In the genomic region with DNA sequence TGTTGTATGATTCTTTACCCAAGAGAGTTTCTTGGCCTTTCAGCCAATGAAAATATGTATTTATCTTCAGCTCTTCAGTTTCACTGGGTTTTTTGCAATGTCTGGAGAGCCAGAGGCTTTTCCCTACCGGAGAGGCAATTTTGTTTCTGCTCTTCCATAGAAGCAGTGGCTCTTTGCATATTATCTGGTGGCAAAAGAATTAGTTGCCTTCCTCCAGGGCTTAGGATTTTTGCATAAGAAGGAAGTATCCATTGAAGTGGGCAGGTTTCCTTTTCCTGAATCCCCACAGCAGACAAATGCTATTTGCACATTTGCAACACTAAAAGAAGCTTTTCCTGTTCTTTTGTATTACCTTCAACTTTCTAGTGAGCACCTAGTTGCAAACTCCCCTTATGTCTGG, we compare ENCODE assay signal across 1 cellular context.
TF ChIP-seq lines count a peak whose summit lies in the region.

No MANE protein-coding gene starts in this region.

TF ChIP-seq in GM23338, 12 proteins besides CTCF, POLR2A, EP300 and RAD21 (continued from another document):
- TF ChIP-seq, protein P1, sequence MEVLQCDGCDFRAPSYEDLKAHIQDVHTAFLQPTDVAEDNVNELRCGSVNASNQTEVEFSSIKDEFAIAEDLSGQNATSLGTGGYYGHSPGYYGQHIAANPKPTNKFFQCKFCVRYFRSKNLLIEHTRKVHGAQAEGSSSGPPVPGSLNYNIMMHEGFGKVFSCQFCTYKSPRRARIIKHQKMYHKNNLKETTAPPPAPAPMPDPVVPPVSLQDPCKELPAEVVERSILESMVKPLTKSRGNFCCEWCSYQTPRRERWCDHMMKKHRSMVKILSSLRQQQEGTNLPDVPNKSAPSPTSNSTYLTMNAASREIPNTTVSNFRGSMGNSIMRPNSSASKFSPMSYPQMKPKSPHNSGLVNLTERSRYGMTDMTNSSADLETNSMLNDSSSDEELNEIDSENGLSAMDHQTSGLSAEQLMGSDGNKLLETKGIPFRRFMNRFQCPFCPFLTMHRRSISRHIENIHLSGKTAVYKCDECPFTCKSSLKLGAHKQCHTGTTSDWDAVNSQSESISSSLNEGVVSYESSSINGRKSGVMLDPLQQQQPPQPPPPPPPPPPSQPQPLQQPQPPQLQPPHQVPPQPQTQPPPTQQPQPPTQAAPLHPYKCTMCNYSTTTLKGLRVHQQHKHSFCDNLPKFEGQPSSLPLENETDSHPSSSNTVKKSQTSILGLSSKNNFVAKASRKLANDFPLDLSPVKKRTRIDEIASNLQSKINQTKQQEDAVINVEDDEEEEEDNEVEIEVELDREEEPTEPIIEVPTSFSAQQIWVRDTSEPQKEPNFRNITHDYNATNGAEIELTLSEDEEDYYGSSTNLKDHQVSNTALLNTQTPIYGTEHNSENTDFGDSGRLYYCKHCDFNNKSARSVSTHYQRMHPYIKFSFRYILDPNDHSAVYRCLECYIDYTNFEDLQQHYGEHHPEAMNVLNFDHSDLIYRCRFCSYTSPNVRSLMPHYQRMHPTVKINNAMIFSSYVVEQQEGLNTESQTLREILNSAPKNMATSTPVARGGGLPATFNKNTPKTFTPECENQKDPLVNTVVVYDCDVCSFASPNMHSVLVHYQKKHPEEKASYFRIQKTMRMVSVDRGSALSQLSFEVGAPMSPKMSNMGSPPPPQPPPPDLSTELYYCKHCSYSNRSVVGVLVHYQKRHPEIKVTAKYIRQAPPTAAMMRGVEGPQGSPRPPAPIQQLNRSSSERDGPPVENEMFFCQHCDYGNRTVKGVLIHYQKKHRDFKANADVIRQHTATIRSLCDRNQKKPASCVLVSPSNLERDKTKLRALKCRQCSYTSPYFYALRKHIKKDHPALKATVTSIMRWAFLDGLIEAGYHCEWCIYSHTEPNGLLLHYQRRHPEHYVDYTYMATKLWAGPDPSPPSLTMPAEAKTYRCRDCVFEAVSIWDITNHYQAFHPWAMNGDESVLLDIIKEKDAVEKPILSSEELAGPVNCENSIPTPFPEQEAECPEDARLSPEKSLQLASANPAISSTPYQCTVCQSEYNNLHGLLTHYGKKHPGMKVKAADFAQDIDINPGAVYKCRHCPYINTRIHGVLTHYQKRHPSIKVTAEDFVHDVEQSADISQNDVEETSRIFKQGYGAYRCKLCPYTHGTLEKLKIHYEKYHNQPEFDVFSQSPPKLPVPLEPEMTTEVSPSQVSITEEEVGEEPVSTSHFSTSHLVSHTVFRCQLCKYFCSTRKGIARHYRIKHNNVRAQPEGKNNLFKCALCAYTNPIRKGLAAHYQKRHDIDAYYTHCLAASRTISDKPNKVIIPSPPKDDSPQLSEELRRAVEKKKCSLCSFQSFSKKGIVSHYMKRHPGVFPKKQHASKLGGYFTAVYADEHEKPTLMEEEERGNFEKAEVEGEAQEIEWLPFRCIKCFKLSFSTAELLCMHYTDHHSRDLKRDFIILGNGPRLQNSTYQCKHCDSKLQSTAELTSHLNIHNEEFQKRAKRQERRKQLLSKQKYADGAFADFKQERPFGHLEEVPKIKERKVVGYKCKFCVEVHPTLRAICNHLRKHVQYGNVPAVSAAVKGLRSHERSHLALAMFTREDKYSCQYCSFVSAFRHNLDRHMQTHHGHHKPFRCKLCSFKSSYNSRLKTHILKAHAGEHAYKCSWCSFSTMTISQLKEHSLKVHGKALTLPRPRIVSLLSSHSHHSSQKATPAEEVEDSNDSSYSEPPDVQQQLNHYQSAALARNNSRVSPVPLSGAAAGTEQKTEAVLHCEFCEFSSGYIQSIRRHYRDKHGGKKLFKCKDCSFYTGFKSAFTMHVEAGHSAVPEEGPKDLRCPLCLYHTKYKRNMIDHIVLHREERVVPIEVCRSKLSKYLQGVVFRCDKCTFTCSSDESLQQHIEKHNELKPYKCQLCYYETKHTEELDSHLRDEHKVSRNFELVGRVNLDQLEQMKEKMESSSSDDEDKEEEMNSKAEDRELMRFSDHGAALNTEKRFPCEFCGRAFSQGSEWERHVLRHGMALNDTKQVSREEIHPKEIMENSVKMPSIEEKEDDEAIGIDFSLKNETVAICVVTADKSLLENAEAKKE (CRISPR knock-in tag; IDR thresholded peaks at IDR 0.05), result peak; percentile 86
- TF ChIP-seq, protein P2, sequence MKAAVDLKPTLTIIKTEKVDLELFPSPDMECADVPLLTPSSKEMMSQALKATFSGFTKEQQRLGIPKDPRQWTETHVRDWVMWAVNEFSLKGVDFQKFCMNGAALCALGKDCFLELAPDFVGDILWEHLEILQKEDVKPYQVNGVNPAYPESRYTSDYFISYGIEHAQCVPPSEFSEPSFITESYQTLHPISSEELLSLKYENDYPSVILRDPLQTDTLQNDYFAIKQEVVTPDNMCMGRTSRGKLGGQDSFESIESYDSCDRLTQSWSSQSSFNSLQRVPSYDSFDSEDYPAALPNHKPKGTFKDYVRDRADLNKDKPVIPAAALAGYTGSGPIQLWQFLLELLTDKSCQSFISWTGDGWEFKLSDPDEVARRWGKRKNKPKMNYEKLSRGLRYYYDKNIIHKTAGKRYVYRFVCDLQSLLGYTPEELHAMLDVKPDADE (IDR thresholded peaks at IDR 0.05), result peak; percentile 87
- TF ChIP-seq NANOG (IDR thresholded peaks at IDR 0.05; ENCODE audit: borderline replicate concordance), result peak; percentile 94
